ENCODE assay signal across 34 cellular contexts in the genomic region with DNA sequence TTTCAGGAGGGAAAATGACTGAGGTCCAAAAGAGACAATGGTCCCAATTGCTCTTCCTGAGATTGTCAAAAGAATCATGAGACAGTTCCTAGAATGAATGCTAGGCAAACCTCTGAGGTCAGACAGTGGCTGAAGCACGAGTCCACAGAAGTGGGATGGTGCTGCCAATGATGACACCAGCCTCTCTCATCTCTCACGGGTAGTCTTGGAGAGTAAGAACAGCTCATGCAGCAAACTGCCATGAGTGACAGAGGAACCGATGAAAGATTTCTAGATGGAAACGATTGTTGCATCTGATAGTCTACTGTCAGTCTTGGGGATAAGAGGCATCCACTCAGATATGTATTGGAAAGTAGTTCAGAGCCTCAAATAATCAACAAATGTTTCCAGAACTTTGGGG.
"Had no signal": no experiment of that assay in that cellular context is flagged by ENCODE, and none has a peak within 500 bp of the region (broad histone marks: within the 10 kb centered on the region; RNA-seq: fewer than 3 reads in every experiment).

No MANE protein-coding gene starts in this region.

- H3K36me3 ChIP-seq: adrenal gland, brain microvascular endothelial cell, breast epithelium had no signal

- DNase-seq: activated B cell treated with CpG ODN at 0.5 μM for 24 hours; activated CD4-positive, alpha-beta memory T cell treated with anti-CD3 and anti-CD28 coated beads for 36 hours; activated CD4-positive, alpha-beta T cell treated with anti-CD3 and anti-CD28 coated beads for 36 hours; activated CD4-positive, alpha-beta T cell treated with anti-CD3 and anti-CD28 coated beads for 48 hours; activated CD4-positive, alpha-beta T cell treated with anti-CD3 and anti-CD28 coated beads, Interleukin-2, amount 50 U/mL, for 1 hour; activated CD4-positive, alpha-beta T cell treated with anti-CD3 and anti-CD28 coated beads, Interleukin-2, amount 50 U/mL, for 4 hours; activated CD4-positive, CD25-positive, alpha-beta regulatory T cell treated with anti-CD3 and anti-CD28 coated beads, Interleukin-2, amount 50 U/mL, for 72 hours; activated CD8-positive, alpha-beta memory T cell treated with anti-CD3 and anti-CD28 coated beads, Interleukin-2, amount 50 U/mL, for 4 hours; activated CD8-positive, alpha-beta T cell treated with anti-CD3 and anti-CD28 coated beads for 36 hours; activated effector memory CD4-positive, alpha-beta T cell treated with anti-CD3 and anti-CD28 coated beads, Interleukin-2, amount 50 U/mL, for 16 hours; activated gamma-delta T cell treated with Interleukin-2 at 50 U/mL for 16 hours; activated naive CD4-positive, alpha-beta T cell; activated naive CD4-positive, alpha-beta T cell treated with anti-CD3 and anti-CD28 coated beads for 36 hours; activated naive CD4-positive, alpha-beta T cell treated with anti-CD3 and anti-CD28 coated beads, Interleukin-2, amount 50 U/mL, for 16 hours; activated naive CD8-positive, alpha-beta T cell treated with anti-CD3 and anti-CD28 coated beads for 36 hours; activated T-cell treated with anti-CD3 and anti-CD28 coated beads for 4 hours; activated T-cell treated with anti-CD3 and anti-CD28 coated beads, Interleukin-2, amount 50 U/mL, for 1 hour; activated T-cell treated with anti-CD3 and anti-CD28 coated beads, Interleukin-2, amount 50 U/mL, for 4 hours; activated T-cell treated with anti-CD3 and anti-CD28 coated beads, Interleukin-2, amount 50 U/mL, for 72 hours; adrenal gland; amniotic stem cell; aorta; body of pancreas; brain microvascular endothelial cell; central memory CD4-positive, alpha-beta T cell; T-helper 1 cell; T-helper 2 cell; T-helper 9 cell had no signal

- H3K4me3 ChIP-seq: adrenal gland, body of pancreas, breast epithelium had no signal

- H3K4me1 ChIP-seq: adrenal gland, body of pancreas, breast epithelium had no signal

- FAIRE-seq: astrocyte, TTC549 had no signal

- H3K27ac ChIP-seq: adrenal gland, body of pancreas, brain microvascular endothelial cell, breast epithelium, VCaP had no signal

- ATAC-seq: activated CD4-positive, alpha-beta T cell treated with anti-CD3 and anti-CD28 coated beads for 36 hours; activated CD8-positive, alpha-beta T cell treated with anti-CD3 and anti-CD28 coated beads for 36 hours; activated naive CD4-positive, alpha-beta T cell treated with anti-CD3 and anti-CD28 coated beads, Interleukin-2, amount 50 U/mL, for 72 hours; activated T-cell treated with anti-CD3 and anti-CD28 coated beads, Interleukin-2, amount 50 U/mL, for 4 hours; activated T-cell treated with anti-CD3 and anti-CD28 coated beads, Interleukin-2, amount 50 U/mL, for 72 hours; activated T-helper 17 cell treated with anti-CD3 and anti-CD28 coated beads, Interleukin-2, amount 50 U/mL, for 72 hours; body of pancreas had no signal

- H3K27me3 ChIP-seq: adrenal gland, body of pancreas, brain microvascular endothelial cell, breast epithelium had no signal
